21 cellular contexts compared by ENCODE assay signal in the genomic region with DNA sequence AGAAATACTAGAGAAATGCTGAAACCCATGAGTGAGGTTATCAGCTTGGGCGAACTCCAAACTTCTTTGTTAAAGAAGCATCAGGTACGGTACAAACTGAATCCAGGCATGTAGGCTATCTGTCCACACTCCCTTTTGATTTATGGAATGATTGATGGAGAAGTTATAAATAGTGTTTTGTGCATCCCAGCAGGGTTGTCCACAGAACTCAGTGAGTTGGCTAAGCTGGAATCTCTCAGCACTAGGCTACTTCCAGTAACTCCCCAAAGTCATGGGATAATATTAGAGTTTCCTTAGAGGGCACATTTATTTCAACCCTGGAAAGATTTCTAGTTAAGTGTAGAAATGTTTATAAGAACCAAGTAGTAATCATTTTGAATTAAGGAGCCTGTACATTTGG.
"Had no signal": no experiment of that assay in that cellular context is flagged by ENCODE, and none has a peak within 500 bp of the region (broad histone marks: within the 10 kb centered on the region; RNA-seq: fewer than 3 reads in every experiment).

No MANE protein-coding gene starts in this region.

- H3K27me3 ChIP-seq: colonic mucosa, dorsolateral prefrontal cortex, esophagus muscularis mucosa, esophagus squamous epithelium, foreskin keratinocyte, gastrocnemius medialis, gastroesophageal sphincter had no signal

- DNase-seq: colonic mucosa; cortex of kidney; dermis blood vessel endothelial cell; effector CD4-positive, alpha-beta T cell; effector CD8-positive, alpha-beta T cell; effector memory CD4-positive, alpha-beta T cell; effector memory CD8-positive, alpha-beta T cell; endodermal cell; erythroblast; esophagus squamous epithelium; foreskin keratinocyte; foreskin melanocyte; gastrocnemius medialis; glutamatergic neuron had no signal

- ATAC-seq: effector memory CD8-positive, alpha-beta T cell; esophagus mucosa; foreskin keratinocyte; gastrocnemius medialis; gastroesophageal sphincter had no signal

- H3K9me3 ChIP-seq: colonic mucosa, esophagus muscularis mucosa, esophagus squamous epithelium, gastrocnemius medialis, gastroesophageal sphincter, heart left ventricle had no signal

- H3K27ac ChIP-seq: colonic mucosa, coronary artery, dorsolateral prefrontal cortex, epithelial cell of prostate, esophagus muscularis mucosa, esophagus squamous epithelium, foreskin keratinocyte, gastrocnemius medialis, gastroesophageal sphincter, heart left ventricle had no signal

- H3K4me3 ChIP-seq: colonic mucosa, coronary artery, dorsolateral prefrontal cortex, esophagus muscularis mucosa, esophagus squamous epithelium, gastrocnemius medialis, gastroesophageal sphincter, heart left ventricle had no signal

- H3K36me3 ChIP-seq: colonic mucosa, esophagus muscularis mucosa, esophagus squamous epithelium, gastrocnemius medialis, gastroesophageal sphincter, heart left ventricle had no signal

- H3K4me1 ChIP-seq: colonic mucosa, esophagus muscularis mucosa, esophagus squamous epithelium, foreskin keratinocyte, gastrocnemius medialis, gastroesophageal sphincter, heart left ventricle had no signal
